10 cellular contexts compared by ENCODE assay signal in genomic region chr6:84967389-84967788, GRCh38.
A peak's percentile ranks its signal among the peaks of the same experiment; 100 is the strongest.
DNase-seq lines count a peak whose midpoint lies in the region; FAIRE-seq and TF ChIP-seq lines count a peak whose summit lies in the region.
"Had no signal": no experiment of that assay in that cellular context is flagged by ENCODE, and none has a peak within 500 bp of the region (broad histone marks: within the 10 kb centered on the region; RNA-seq: fewer than 3 reads in every experiment).

No MANE protein-coding gene starts in this region.

- H3K27ac ChIP-seq in dorsolateral prefrontal cortex (no peak overlapping the region), small intestine (ENCODE audit: low read depth in 1 of 2, low read length in 1 of 2) (no peak overlapping the region), substantia nigra (ENCODE audit: low read depth, low read length, poor library complexity, severe bottlenecking) (no peak overlapping the region)

- H3K27me3 ChIP-seq in dorsolateral prefrontal cortex (peaks cover 0 to 10% (median 0%) of the 10 kb centered on the region in 45 donors), small intestine (ENCODE audit: control insufficient read depth in 2 of 2, insufficient read depth in 2 of 2, low read length in 2 of 2) (no peaks in the 10 kb centered on the region)

- H3K9me3 ChIP-seq in small intestine (ENCODE audit: control insufficient read depth, low read depth): no peaks in the 10 kb centered on the region

- no peaks in the 10 kb centered on the region for H3K4me1 ChIP-seq in small intestine (ENCODE audit: control insufficient read depth in 2 of 2, insufficient read depth in 1 of 2, low read depth in 1 of 2, low read length in 1 of 2)

- no peak overlapping the region for H3K4me3 ChIP-seq in dorsolateral prefrontal cortex
- no peak overlapping the region for H3K4me3 ChIP-seq in small intestine (ENCODE audit: low read depth in 1 of 2, low read length in 2 of 2)

- FAIRE-seq in small intestine (lab: Jason Lieb, UNC): no peak
- FAIRE-seq: TTC549 had no signal

- 62 to 67% (median 64%) methylated on average over 7 of the region's 7 CpGs for WGBS in small intestine, 3 donors

- intact Hi-C loops in dorsolateral prefrontal cortex (cut with DNase I): no loop called here

- peak in 44 of 56 donors; percentile 8 to 64 (median 33) for TF ChIP-seq CTCF in dorsolateral prefrontal cortex (IDR thresholded peaks at IDR 0.05 in 54 of 56, conservative IDR thresholded peaks at IDR 0.05 in 2 of 56; ENCODE audit: low read depth in 1 of 56, partially characterized antibody in 56 of 56)

- no peaks in the 10 kb centered on the region for H3K36me3 ChIP-seq in small intestine (ENCODE audit: control insufficient read depth in 2 of 2, insufficient read depth in 2 of 2, low read length in 2 of 2)

- DNase-seq in NCI-H524 (lab: John Stamatoyannopoulos, UW): peak; percentile 9 to 64
- DNase-seq in NCI-H524 treated with DMSO at 0.1 percent for 48 hours (lab: John Stamatoyannopoulos, UW): no peak
- DNase-seq in NCI-H2227 treated with DMSO at 0.1 percent for 48 hours (lab: John Stamatoyannopoulos, UW): peak; percentile 24
- no peak for DNase-seq in dorsolateral prefrontal cortex
- peak; percentile 5 for DNase-seq in small intestine
- no peak for DNase-seq in substantia nigra (lab: John Stamatoyannopoulos, UW)
- DNase-seq in effector CD8-positive, alpha-beta T cell (lab: John Stamatoyannopoulos, UW): no peak
- no peak for DNase-seq in stimulated activated CD4-positive, alpha-beta T cell treated with anti-CD3 and anti-CD28 coated beads, Interleukin-4, amount 100 ng/mL, for 24 hours
- DNase-seq: CD8-positive, alpha-beta memory T cell had no signal

Comparison
In these comparisons a context has a peak if more than half of its experiments do, and no peak if none do; other contexts are left out.
1. DNase-seq: peak in NCI-H524 (2 of 2), NCI-H2227 treated with DMSO at 0.1 percent for 48 hours (single experiment) and small intestine (single experiment); none in NCI-H524 treated with DMSO at 0.1 percent for 48 hours (single experiment), dorsolateral prefrontal cortex (0 of 10), substantia nigra (0 of 49), effector CD8-positive, alpha-beta T cell (single experiment) and stimulated activated CD4-positive, alpha-beta T cell treated with anti-CD3 and anti-CD28 coated beads, Interleukin-4, amount 100 ng/mL, for 24 hours (single experiment).